In genomic region chr21:25929859-25930520, GRCh38 we compare ENCODE assay signal across 17 cellular contexts.
DNase-seq lines count a peak whose midpoint lies in the region; ATAC-seq, FAIRE-seq and TF ChIP-seq lines count a peak whose summit lies in the region.
"Had no signal": no experiment of that assay in that cellular context is flagged by ENCODE, and none has a peak within 500 bp of the region (broad histone marks: within the 10 kb centered on the region; RNA-seq: fewer than 3 reads in every experiment).

No MANE protein-coding gene starts in this region.

- H3K4me3 Mint-ChIP-seq in naive thymus-derived CD8-positive, alpha-beta T cell, result no peak overlapping the region
- H3K4me3 Mint-ChIP-seq: activated naive CD4-positive, alpha-beta T cell treated with anti-CD3 and anti-CD28 coated beads for 36 hours; dendritic cell treated with granulocyte-macrophage colony-stimulating factor and Interleukin-4, amounts not matched to agents 40 ng/mL and 50 ng/mL, for 4 days had no signal

- H3K27me3 ChIP-seq in left ventricle myocardium inferior (ENCODE audit: low read depth) (no peaks in the 10 kb centered on the region), small intestine (ENCODE audit: control insufficient read depth in 2 of 2, insufficient read depth in 2 of 2, low read length in 2 of 2) (no peaks in the 10 kb centered on the region)
- H3K27me3 ChIP-seq: heart right ventricle had no signal

- 87 to 91% (median 88%) methylated on average over 9 of the region's 9 CpGs for WGBS in small intestine, 3 donors

- TF ChIP-seq CTCF in choroid plexus epithelial cell (conservative IDR thresholded peaks at IDR 0.05; ENCODE audit: low read depth, low read length) (peak; percentile 42), left ventricle myocardium inferior (IDR thresholded peaks at IDR 0.05; ENCODE audit: borderline replicate concordance) (no peak), omental fat pad (IDR thresholded peaks at IDR 0.05) (no peak)

- no peak for ATAC-seq in omental fat pad (ENCODE audit: low FRiP score)
- no peak for ATAC-seq in naive thymus-derived CD8-positive, alpha-beta T cell
- ATAC-seq: stimulated activated naive CD8-positive, alpha-beta T cell treated with anti-CD3 and anti-CD28 coated beads, Interleukin-15, Interleukin-2, amounts not matched to agents 100 U/mL and 50 U/mL, for 24 hours had no signal

- intact Hi-C loops in left ventricle myocardium inferior (cut with micrococcal nuclease), result no loop called here

- no peak overlapping the region for H3K27ac Mint-ChIP-seq in naive thymus-derived CD8-positive, alpha-beta T cell
- H3K27ac Mint-ChIP-seq: activated naive CD4-positive, alpha-beta T cell treated with anti-CD3 and anti-CD28 coated beads for 36 hours; dendritic cell treated with granulocyte-macrophage colony-stimulating factor and Interleukin-4, amounts not matched to agents 40 ng/mL and 50 ng/mL, for 4 days had no signal

- H3K9me3 Mint-ChIP-seq in naive thymus-derived CD8-positive, alpha-beta T cell, result peaks cover 0 to 5% (median 0%) of the 10 kb centered on the region in 9 donors
- H3K9me3 Mint-ChIP-seq: activated naive CD4-positive, alpha-beta T cell treated with anti-CD3 and anti-CD28 coated beads for 36 hours; dendritic cell treated with granulocyte-macrophage colony-stimulating factor and Interleukin-4, amounts not matched to agents 40 ng/mL and 50 ng/mL, for 4 days had no signal

- H3K9me3 ChIP-seq in left ventricle myocardium inferior (replicated peaks) (no peaks in the 10 kb centered on the region), small intestine (ENCODE audit: control insufficient read depth, low read depth) (no peaks in the 10 kb centered on the region)
- H3K9me3 ChIP-seq: heart right ventricle had no signal

- H3K4me1 Mint-ChIP-seq in naive thymus-derived CD8-positive, alpha-beta T cell, result peaks cover 0 to 6% (median 4%) of the 10 kb centered on the region in 4 donors

- H3K36me3 ChIP-seq in left ventricle myocardium inferior (no peaks in the 10 kb centered on the region), small intestine (ENCODE audit: control insufficient read depth in 2 of 2, insufficient read depth in 2 of 2, low read length in 2 of 2) (no peaks in the 10 kb centered on the region)
- H3K36me3 ChIP-seq: heart right ventricle had no signal

- POLR2A ChIA-PET in naive thymus-derived CD8-positive, alpha-beta T cell (lab: Charles Lee), result no interaction called here

- peak; percentile 88 for DNase-seq in LHCN-M2 (ENCODE audit: low read depth)
- peak; percentile 75 for DNase-seq in choroid plexus epithelial cell (ENCODE audit: low read depth)
- no peak for DNase-seq in left ventricle myocardium inferior
- peak; percentile 30 for DNase-seq in skeletal muscle cell (ENCODE audit: low read depth)
- no peak for DNase-seq in omental fat pad (ENCODE audit: low spot score)
- DNase-seq in small intestine, result no peak
- no peak for DNase-seq in naive thymus-derived CD8-positive, alpha-beta T cell
- DNase-seq in SKM-1 (lab: John Stamatoyannopoulos, UW; ENCODE audit: unreplicated experiment), result no peak
- DNase-seq: activated naive CD4-positive, alpha-beta T cell treated with anti-CD3 and anti-CD28 coated beads for 36 hours; GOT3; heart right ventricle; NCI-H1092; stimulated activated CD4-positive, alpha-beta T cell treated with anti-CD3 and anti-CD28 coated beads, Interleukin-4, amount 100 ng/mL, for 4 hours; stimulated activated naive CD8-positive, alpha-beta T cell treated with anti-CD3 and anti-CD28 coated beads, Interleukin-15, Interleukin-2, amounts not matched to agents 100 U/mL and 50 U/mL, for 24 hours had no signal

- H3K27ac ChIP-seq in left ventricle myocardium inferior (replicated peaks), result peak overlapping the region; percentile 71
- no peak overlapping the region for H3K27ac ChIP-seq in small intestine (ENCODE audit: low read depth in 1 of 2, low read length in 1 of 2)
- H3K27ac ChIP-seq: parathyroid adenoma had no signal

- H3K4me3 ChIP-seq in choroid plexus epithelial cell (ENCODE audit: low read depth, low read length), result no peak overlapping the region
- no peak overlapping the region for H3K4me3 ChIP-seq in left ventricle myocardium inferior
- no peak overlapping the region for H3K4me3 ChIP-seq in skeletal muscle cell (ENCODE audit: low read depth, low read length)
- H3K4me3 ChIP-seq in small intestine (ENCODE audit: low read depth in 1 of 2, low read length in 2 of 2), result no peak overlapping the region
- H3K4me3 ChIP-seq: heart right ventricle had no signal

- peaks cover 0 to 4% (median 4%) of the 10 kb centered on the region in 3 donors for H3K36me3 Mint-ChIP-seq in naive thymus-derived CD8-positive, alpha-beta T cell

- no peak for FAIRE-seq in small intestine (lab: Jason Lieb, UNC)
- FAIRE-seq: TTC549 had no signal

- H3K27me3 Mint-ChIP-seq in naive thymus-derived CD8-positive, alpha-beta T cell, result no peaks in the 10 kb centered on the region
- H3K27me3 Mint-ChIP-seq: dendritic cell treated with granulocyte-macrophage colony-stimulating factor and Interleukin-4, amounts not matched to agents 40 ng/mL and 50 ng/mL, for 4 days had no signal

- peaks cover 81% of the 10 kb centered on the region for H3K4me1 ChIP-seq in left ventricle myocardium inferior
- H3K4me1 ChIP-seq in small intestine (ENCODE audit: control insufficient read depth in 2 of 2, insufficient read depth in 1 of 2, low read depth in 1 of 2, low read length in 1 of 2), result peaks cover 0 to 5% of the 10 kb centered on the region in 2 donors
- H3K4me1 ChIP-seq: parathyroid adenoma had no signal

Comparison
In these comparisons a context has a peak if more than half of its experiments do, and no peak if none do; other contexts are left out.
1. DNase-seq: peak in LHCN-M2 (single experiment), choroid plexus epithelial cell (single experiment) and skeletal muscle cell (single experiment); none in left ventricle myocardium inferior (single experiment), omental fat pad (single experiment), small intestine (single experiment), naive thymus-derived CD8-positive, alpha-beta T cell (0 of 10) and SKM-1 (single experiment).